1 cellular context compared by ENCODE assay signal in genomic region chr12:132661972-132662371, GRCh38.
TF ChIP-seq lines count a peak whose summit lies in the region.

No MANE protein-coding gene starts in this region.

TF ChIP-seq in H1, 55 proteins besides CTCF, POLR2A, EP300 and RAD21:
- TF ChIP-seq GABPA (IDR thresholded peaks at IDR 0.05; ENCODE audit: borderline replicate concordance, insufficient read depth, low read length) (no peak), YY1 (IDR thresholded peaks at IDR 0.05; ENCODE audit: low read depth, low read length) (no peak), BACH1 (IDR thresholded peaks at IDR 0.05; ENCODE audit: low read length) (no peak)
